In genomic region chr18:23876921-23877320, GRCh38 we compare ENCODE assay signal across 23 cellular contexts.
DNase-seq lines count a peak whose midpoint lies in the region; ATAC-seq, FAIRE-seq and TF ChIP-seq lines count a peak whose summit lies in the region.
"Had no signal": no experiment of that assay in that cellular context is flagged by ENCODE, and none has a peak within 500 bp of the region (broad histone marks: within the 10 kb centered on the region; RNA-seq: fewer than 3 reads in every experiment).

No MANE protein-coding gene starts in this region.

- H3K9me3 Mint-ChIP-seq in MCF 10A (ENCODE audit: unreplicated experiment), result no peaks in the 10 kb centered on the region
- H3K9me3 Mint-ChIP-seq: CD4-positive, CD25-positive, alpha-beta regulatory T cell; CD8-positive, alpha-beta T cell; H9 had no signal

- H3K27ac Mint-ChIP-seq in MCF 10A (ENCODE audit: low read depth, unreplicated experiment), result no peak overlapping the region
- H3K27ac Mint-ChIP-seq: B cell; CD4-positive, CD25-positive, alpha-beta regulatory T cell; CD8-positive, alpha-beta T cell; H9 had no signal

- DNase-seq in MCF 10A (ENCODE audit: unreplicated experiment) (no peak), breast epithelium (ENCODE audit: low spot score in 2 of 2) (no peak), bronchial epithelial cell (ENCODE audit: low read depth) (peak; percentile 17), foreskin keratinocyte (peak; percentile 33 to 64), SK-N-SH (no peak), NCI-H2029 treated with DMSO at 0.1 percent for 48 hours (lab: John Stamatoyannopoulos, UW) (no peak), body of pancreas (no peak)
- DNase-seq: Caco-2; CD4-positive, CD25-positive, alpha-beta regulatory T cell; CD8-positive, alpha-beta T cell; DMS153; DND-41; H9 had no signal

- FAIRE-seq in bronchial epithelial cell (lab: Jason Lieb, UNC), result no peak
- FAIRE-seq: A204.1, G401.6, GM12892, GM19239 had no signal

- H3K36me3 ChIP-seq in breast epithelium (no peaks in the 10 kb centered on the region), bronchial epithelial cell (ENCODE audit: control insufficient read depth, insufficient read depth, low read length) (peaks cover 10% of the 10 kb centered on the region), SK-N-SH (replicated peaks in 1 of 2; ENCODE audit: control insufficient read depth in 1 of 2, insufficient read depth in 2 of 2, low read length in 1 of 2) (no peaks in the 10 kb centered on the region), body of pancreas (replicated peaks in 1 of 2; ENCODE audit: insufficient read depth in 1 of 2, low read depth in 2 of 2) (no peaks in the 10 kb centered on the region)
- H3K36me3 ChIP-seq: BLaER1 had no signal

- H2AFZ ChIP-seq in SK-N-SH (ENCODE audit: low read depth), result no peak overlapping the region

- no peak overlapping the region for H3K27ac ChIP-seq in breast epithelium
- H3K27ac ChIP-seq in foreskin keratinocyte, result no peak overlapping the region
- H3K27ac ChIP-seq in SK-N-SH (ENCODE audit: low read depth in 2 of 2, low read length in 1 of 2), result no peak overlapping the region
- H3K27ac ChIP-seq in body of pancreas, result no peak overlapping the region
- H3K27ac ChIP-seq: 22Rv1, BLaER1, C4-2B had no signal

- H3K4me1 ChIP-seq in breast epithelium (no peaks in the 10 kb centered on the region), foreskin keratinocyte (peaks cover 23% of the 10 kb centered on the region), SK-N-SH (ENCODE audit: control insufficient read depth in 1 of 2, insufficient read depth in 2 of 2, low read depth in 1 of 2, low read length in 1 of 2) (no peaks in the 10 kb centered on the region; a peak in 1 of 4 replicates), body of pancreas (peaks cover 16% of the 10 kb centered on the region)
- H3K4me1 ChIP-seq: Caco-2 had no signal

- no peaks in the 10 kb centered on the region for H3K79me2 ChIP-seq in SK-N-SH (ENCODE audit: insufficient read depth)

- peaks cover 91% of the 10 kb centered on the region for H3K36me3 Mint-ChIP-seq in MCF 10A (ENCODE audit: insufficient read depth, unreplicated experiment)
- H3K36me3 Mint-ChIP-seq: CD4-positive, CD25-positive, alpha-beta regulatory T cell; CD8-positive, alpha-beta T cell had no signal

- peak overlapping the region; percentile 90 for H3K4me3 Mint-ChIP-seq in MCF 10A (ENCODE audit: unreplicated experiment)
- H3K4me3 Mint-ChIP-seq: B cell; CD4-positive, CD25-positive, alpha-beta regulatory T cell; CD8-positive, alpha-beta T cell; H9 had no signal

- no peaks in the 10 kb centered on the region for H3K9me2 ChIP-seq in SK-N-SH

- CTCF ChIA-PET in MCF 10A (lab: Yijun Ruan, JAX) (interaction anchor here (0.6 to 0.8 kb wide), 4 partner anchors 9 to 116 kb away, joined by 3 to 4 read pairs (median 4); no protein-coding TSS in a partner anchor), SK-N-SH (lab: Yijun Ruan, JAX) (interaction anchor here (1.6 kb wide), 1 partner anchor 41 kb away, joined by 6 read pairs; no protein-coding TSS in a partner anchor)

- TF ChIP-seq CTCF in MCF 10A (IDR thresholded peaks at IDR 0.05; ENCODE audit: unreplicated experiment), result no peak
- no peak for TF ChIP-seq CTCF in breast epithelium (IDR thresholded peaks at IDR 0.05)
- TF ChIP-seq CTCF in bronchial epithelial cell (IDR thresholded peaks at IDR 0.05; ENCODE audit: insufficient read depth, low read length, severe bottlenecking), result no peak
- TF ChIP-seq CTCF in foreskin keratinocyte (conservative IDR thresholded peaks at IDR 0.05), result no peak
- no peak for TF ChIP-seq CTCF in SK-N-SH (IDR thresholded peaks at IDR 0.05)
- no peak for TF ChIP-seq CTCF in body of pancreas (IDR thresholded peaks at IDR 0.05)

- POLR2A ChIA-PET in MCF 10A (lab: Yijun Ruan, JAX), result interaction anchor here (0.8 to 1.9 kb wide), 4 partner anchors 10 to 122 kb away, joined by 3 to 11 read pairs (median 4); no protein-coding TSS in a partner anchor
- POLR2A ChIA-PET in SK-N-SH (lab: Yijun Ruan, JAX), result no interaction called here

- intact Hi-C loops in MCF 10A (cut with micrococcal nuclease) (no loop called here), breast epithelium (cut with DNase I; ENCODE audit: low total_unique reads) (no loop called here), body of pancreas (cut with DNase I) (no loop called here)

- H3K4me3 ChIP-seq in breast epithelium (peak overlapping the region in 1 of 3 donors; percentile 24), bronchial epithelial cell (ENCODE audit: low read depth, low read length) (no peak overlapping the region), SK-N-SH (ENCODE audit: low read depth in 2 of 2, low read length in 1 of 2) (no peak overlapping the region), body of pancreas (no peak overlapping the region)
- H3K4me3 ChIP-seq: BLaER1 had no signal

- peaks cover 37% of the 10 kb centered on the region for H3K4me1 Mint-ChIP-seq in MCF 10A (ENCODE audit: insufficient read depth, unreplicated experiment)

- no peaks in the 10 kb centered on the region for H3K27me3 Mint-ChIP-seq in MCF 10A (ENCODE audit: insufficient read depth, unreplicated experiment)
- H3K27me3 Mint-ChIP-seq: CD4-positive, CD25-positive, alpha-beta regulatory T cell had no signal

- WGBS in SK-N-SH (ENCODE audit: low lambda C conversion rate), result 94% methylated on average over 7 of the region's 7 CpGs
- 85 to 94% methylated on average over 7 of the region's 7 CpGs for whole genome bisulfite sequencing in body of pancreas, 2 donors

- TF ChIP-seq POLR2A in breast epithelium (IDR thresholded peaks at IDR 0.05), result no peak
- TF ChIP-seq POLR2A in body of pancreas (IDR thresholded peaks at IDR 0.05), result no peak

- no peaks in the 10 kb centered on the region for H4K20me1 ChIP-seq in SK-N-SH (ENCODE audit: insufficient read depth)
- H4K20me1 ChIP-seq: BLaER1 had no signal

- H3K4me2 ChIP-seq in SK-N-SH, result no peak overlapping the region
- H3K4me2 ChIP-seq: BLaER1 had no signal

- no TSS peak for BruUV-seq in MCF 10A (replicated peaks; lab: Mats Ljungman, UMichigan)

- TF ChIP-seq EP300 in SK-N-SH (IDR thresholded peaks at IDR 0.05; ENCODE audit: borderline replicate concordance in 1 of 2, low read depth in 1 of 2, low read length in 1 of 2), result no peak

- no peaks in the 10 kb centered on the region for H3F3A ChIP-seq in SK-N-SH (replicated peaks; ENCODE audit: insufficient read depth)

- H3K27me3 ChIP-seq in breast epithelium, result no peaks in the 10 kb centered on the region
- H3K27me3 ChIP-seq in bronchial epithelial cell (ENCODE audit: control insufficient read depth, insufficient read depth, low read length), result no peaks in the 10 kb centered on the region
- H3K27me3 ChIP-seq in foreskin keratinocyte, result no peaks in the 10 kb centered on the region
- H3K27me3 ChIP-seq in SK-N-SH (ENCODE audit: insufficient read depth), result no peaks in the 10 kb centered on the region
- H3K27me3 ChIP-seq in body of pancreas, result no peaks in the 10 kb centered on the region
- H3K27me3 ChIP-seq: BLaER1 had no signal

- TF ChIP-seq RAD21 in SK-N-SH (IDR thresholded peaks at IDR 0.05; ENCODE audit: low read length), result no peak

- no peak overlapping the region for H3K9ac ChIP-seq in SK-N-SH
- H3K9ac ChIP-seq: BLaER1 had no signal

- no peaks in the 10 kb centered on the region for H3K9me3 ChIP-seq in breast epithelium
- H3K9me3 ChIP-seq in SK-N-SH, result no peaks in the 10 kb centered on the region
- no peaks in the 10 kb centered on the region for H3K9me3 ChIP-seq in body of pancreas
- H3K9me3 ChIP-seq: BLaER1, Caco-2 had no signal

- ATAC-seq in foreskin keratinocyte (no peak), body of pancreas (no peak), GM18868 (IDR thresholded peaks at IDR 0.05; ENCODE audit: unreplicated experiment) (no peak)
- ATAC-seq: CD8-positive, alpha-beta T cell; HCT116 had no signal

TF ChIP-seq in SK-N-SH, 30 proteins besides CTCF, POLR2A, EP300 and RAD21:
- TF ChIP-seq, protein P1, sequence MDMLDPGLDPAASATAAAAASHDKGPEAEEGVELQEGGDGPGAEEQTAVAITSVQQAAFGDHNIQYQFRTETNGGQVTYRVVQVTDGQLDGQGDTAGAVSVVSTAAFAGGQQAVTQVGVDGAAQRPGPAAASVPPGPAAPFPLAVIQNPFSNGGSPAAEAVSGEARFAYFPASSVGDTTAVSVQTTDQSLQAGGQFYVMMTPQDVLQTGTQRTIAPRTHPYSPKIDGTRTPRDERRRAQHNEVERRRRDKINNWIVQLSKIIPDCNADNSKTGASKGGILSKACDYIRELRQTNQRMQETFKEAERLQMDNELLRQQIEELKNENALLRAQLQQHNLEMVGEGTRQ (IDR thresholded peaks at IDR 0.05; ENCODE audit: borderline replicate concordance, low read depth, low read length), result no peak
- TF ChIP-seq TCF12 (IDR thresholded peaks at IDR 0.05) (no peak), RCOR1 (IDR thresholded peaks at IDR 0.05; ENCODE audit: low read length) (no peak)

Comparison
In these comparisons a context has a peak if more than half of its experiments do, and no peak if none do; other contexts are left out.
1. DNase-seq: peak in bronchial epithelial cell (single experiment) and foreskin keratinocyte (2 of 2); none in MCF 10A (single experiment), breast epithelium (0 of 2), SK-N-SH (single experiment), NCI-H2029 treated with DMSO at 0.1 percent for 48 hours (single experiment) and body of pancreas (0 of 4).